Comparison of ENCODE assay signal across 1 cellular context in the genomic region with DNA sequence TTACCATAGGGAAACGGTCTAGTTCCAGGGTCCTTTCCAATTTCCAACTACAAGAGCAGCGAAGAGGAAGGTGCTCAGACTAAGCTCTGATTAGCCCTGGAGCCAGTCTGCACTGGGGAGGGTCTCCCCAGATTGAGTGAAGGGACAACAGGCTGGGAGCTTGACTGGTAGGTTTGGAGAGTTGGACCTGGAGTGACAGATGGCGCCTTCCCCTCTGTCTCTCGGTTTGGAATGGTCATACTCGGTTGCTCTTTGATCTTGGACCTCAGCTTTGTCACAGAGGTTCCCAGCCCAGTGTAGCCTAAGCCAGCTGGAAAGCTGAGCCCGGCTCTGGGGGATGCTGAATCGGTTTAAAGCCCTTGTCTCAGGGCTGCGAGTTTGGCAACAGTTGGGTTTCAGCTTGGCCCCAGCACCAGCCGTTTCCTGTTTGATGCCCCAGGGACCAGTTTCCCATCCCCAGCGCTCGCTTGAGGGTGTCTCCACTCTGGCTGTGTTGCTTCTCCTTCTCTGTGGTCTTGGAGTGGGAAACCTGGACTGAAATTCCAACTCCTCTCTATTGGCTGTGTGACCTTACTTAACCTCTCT.
TF ChIP-seq lines count a peak whose summit lies in the region.

No MANE protein-coding gene starts in this region.

TF ChIP-seq in GM12878, 131 proteins besides CTCF, POLR2A, EP300 and RAD21 (continued from another document and continues in another):
- TF ChIP-seq, protein P1, sequence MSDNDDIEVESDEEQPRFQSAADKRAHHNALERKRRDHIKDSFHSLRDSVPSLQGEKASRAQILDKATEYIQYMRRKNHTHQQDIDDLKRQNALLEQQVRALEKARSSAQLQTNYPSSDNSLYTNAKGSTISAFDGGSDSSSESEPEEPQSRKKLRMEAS (IDR thresholded peaks at IDR 0.05; ENCODE audit: low read depth, low read length): 0 out of 2 replicates have a peak, but pooled peaks have one; percentile 2
- TF ChIP-seq MTA3 (IDR thresholded peaks at IDR 0.05; ENCODE audit: borderline replicate concordance, low read length) (no peak), TARDBP (IDR thresholded peaks at IDR 0.05; ENCODE audit: borderline replicate concordance) (no peak), JUND (IDR thresholded peaks at IDR 0.05; ENCODE audit: low read depth, low read length) (no peak), CBFB (IDR thresholded peaks at IDR 0.05; ENCODE audit: low read depth) (no peak), EED (IDR thresholded peaks at IDR 0.05; ENCODE audit: low read depth) (peak; percentile 64), MYB (IDR thresholded peaks at IDR 0.05; ENCODE audit: borderline replicate concordance, low read depth, low read length) (no peak), GABPA (IDR thresholded peaks at IDR 0.05; ENCODE audit: low read depth) (no peak), LARP7 (IDR thresholded peaks at IDR 0.05) (peak; percentile 30; the same call in 1 of the 2 replicates), POU2F2 (IDR thresholded peaks at IDR 0.05; ENCODE audit: borderline replicate concordance, low read depth, low read length) (no peak), RAD51 (IDR thresholded peaks at IDR 0.05) (no peak), CBX3 (IDR thresholded peaks at IDR 0.05; ENCODE audit: borderline replicate concordance, low read depth) (no peak), CHD2 (IDR thresholded peaks at IDR 0.05; ENCODE audit: borderline replicate concordance, low read depth, low read length) (no peak), NFIC (IDR thresholded peaks at IDR 0.05; ENCODE audit: low read depth, low read length) (no peak), KLF5 (IDR thresholded peaks at IDR 0.05; ENCODE audit: partially characterized antibody) (no peak), ZZZ3 (IDR thresholded peaks at IDR 0.05; ENCODE audit: control insufficient read depth, insufficient read length, low read depth) (no peak), ZNF274 (IDR thresholded peaks at IDR 0.05; ENCODE audit: insufficient read depth, insufficient read length) (no peak), ESRRA (IDR thresholded peaks at IDR 0.05; ENCODE audit: low read length) (no peak), KAT2A (conservative IDR thresholded peaks at IDR 0.05; ENCODE audit: control insufficient read depth, low read depth, low read length) (no peak), EZH2 (IDR thresholded peaks at IDR 0.05; ENCODE audit: borderline replicate concordance, control insufficient read depth, low read depth, low read length) (no peak), MXI1 (IDR thresholded peaks at IDR 0.05; ENCODE audit: low read depth, low read length) (no peak), STAT1 (conservative IDR thresholded peaks at IDR 0.05) (no peak), HDGF (IDR thresholded peaks at IDR 0.05) (no peak), CHD4 (IDR thresholded peaks at IDR 0.05) (no peak), CHD1 (IDR thresholded peaks at IDR 0.05; ENCODE audit: low read depth, low read length) (no peak), ZNF622 (IDR thresholded peaks at IDR 0.05) (no peak), SPI1 (IDR thresholded peaks at IDR 0.05; ENCODE audit: borderline replicate concordance, insufficient read depth, low read depth, low read length) (no peak), ZNF207 (IDR thresholded peaks at IDR 0.05; ENCODE audit: borderline replicate concordance) (no peak), NR2F1 (conservative IDR thresholded peaks at IDR 0.05) (peak; percentile 42), KDM1A (IDR thresholded peaks at IDR 0.05; ENCODE audit: borderline replicate concordance) (no peak), RBBP5 (conservative IDR thresholded peaks at IDR 0.05) (no peak), BRCA1 (IDR thresholded peaks at IDR 0.05; ENCODE audit: low read depth, low read length) (no peak), MYC (IDR thresholded peaks at IDR 0.05; ENCODE audit: insufficient read depth, insufficient read length, insufficient replicate concordance, low read length, severe bottlenecking) (no peak), DPF2 (IDR thresholded peaks at IDR 0.05) (0 out of 2 replicates have a peak, but pooled peaks have one; percentile 46), IRF4 (IDR thresholded peaks at IDR 0.05; ENCODE audit: low read depth, low read length) (no peak)
- TF ChIP-seq, protein P2, sequence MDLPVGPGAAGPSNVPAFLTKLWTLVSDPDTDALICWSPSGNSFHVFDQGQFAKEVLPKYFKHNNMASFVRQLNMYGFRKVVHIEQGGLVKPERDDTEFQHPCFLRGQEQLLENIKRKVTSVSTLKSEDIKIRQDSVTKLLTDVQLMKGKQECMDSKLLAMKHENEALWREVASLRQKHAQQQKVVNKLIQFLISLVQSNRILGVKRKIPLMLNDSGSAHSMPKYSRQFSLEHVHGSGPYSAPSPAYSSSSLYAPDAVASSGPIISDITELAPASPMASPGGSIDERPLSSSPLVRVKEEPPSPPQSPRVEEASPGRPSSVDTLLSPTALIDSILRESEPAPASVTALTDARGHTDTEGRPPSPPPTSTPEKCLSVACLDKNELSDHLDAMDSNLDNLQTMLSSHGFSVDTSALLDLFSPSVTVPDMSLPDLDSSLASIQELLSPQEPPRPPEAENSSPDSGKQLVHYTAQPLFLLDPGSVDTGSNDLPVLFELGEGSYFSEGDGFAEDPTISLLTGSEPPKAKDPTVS (IDR thresholded peaks at IDR 0.05; ENCODE audit: low read depth, low read length): no peak
- TF ChIP-seq, protein P3, sequence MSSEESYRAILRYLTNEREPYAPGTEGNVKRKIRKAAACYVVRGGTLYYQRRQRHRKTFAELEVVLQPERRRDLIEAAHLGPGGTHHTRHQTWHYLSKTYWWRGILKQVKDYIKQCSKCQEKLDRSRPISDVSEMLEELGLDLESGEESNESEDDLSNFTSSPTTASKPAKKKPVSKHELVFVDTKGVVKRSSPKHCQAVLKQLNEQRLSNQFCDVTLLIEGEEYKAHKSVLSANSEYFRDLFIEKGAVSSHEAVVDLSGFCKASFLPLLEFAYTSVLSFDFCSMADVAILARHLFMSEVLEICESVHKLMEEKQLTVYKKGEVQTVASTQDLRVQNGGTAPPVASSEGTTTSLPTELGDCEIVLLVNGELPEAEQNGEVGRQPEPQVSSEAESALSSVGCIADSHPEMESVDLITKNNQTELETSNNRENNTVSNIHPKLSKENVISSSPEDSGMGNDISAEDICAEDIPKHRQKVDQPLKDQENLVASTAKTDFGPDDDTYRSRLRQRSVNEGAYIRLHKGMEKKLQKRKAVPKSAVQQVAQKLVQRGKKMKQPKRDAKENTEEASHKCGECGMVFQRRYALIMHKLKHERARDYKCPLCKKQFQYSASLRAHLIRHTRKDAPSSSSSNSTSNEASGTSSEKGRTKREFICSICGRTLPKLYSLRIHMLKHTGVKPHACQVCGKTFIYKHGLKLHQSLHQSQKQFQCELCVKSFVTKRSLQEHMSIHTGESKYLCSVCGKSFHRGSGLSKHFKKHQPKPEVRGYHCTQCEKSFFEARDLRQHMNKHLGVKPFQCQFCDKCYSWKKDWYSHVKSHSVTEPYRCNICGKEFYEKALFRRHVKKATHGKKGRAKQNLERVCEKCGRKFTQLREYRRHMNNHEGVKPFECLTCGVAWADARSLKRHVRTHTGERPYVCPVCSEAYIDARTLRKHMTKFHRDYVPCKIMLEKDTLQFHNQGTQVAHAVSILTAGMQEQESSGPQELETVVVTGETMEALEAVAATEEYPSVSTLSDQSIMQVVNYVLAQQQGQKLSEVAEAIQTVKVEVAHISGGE (CRISPR knock-in tag; IDR thresholded peaks at IDR 0.05): no peak
- TF ChIP-seq, protein P4, sequence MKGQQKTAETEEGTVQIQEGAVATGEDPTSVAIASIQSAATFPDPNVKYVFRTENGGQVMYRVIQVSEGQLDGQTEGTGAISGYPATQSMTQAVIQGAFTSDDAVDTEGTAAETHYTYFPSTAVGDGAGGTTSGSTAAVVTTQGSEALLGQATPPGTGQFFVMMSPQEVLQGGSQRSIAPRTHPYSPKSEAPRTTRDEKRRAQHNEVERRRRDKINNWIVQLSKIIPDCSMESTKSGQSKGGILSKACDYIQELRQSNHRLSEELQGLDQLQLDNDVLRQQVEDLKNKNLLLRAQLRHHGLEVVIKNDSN (IDR thresholded peaks at IDR 0.05; ENCODE audit: borderline replicate concordance, extremely low read length, insufficient read depth, low read depth, low read length): no peak
- TF ChIP-seq, protein P5, sequence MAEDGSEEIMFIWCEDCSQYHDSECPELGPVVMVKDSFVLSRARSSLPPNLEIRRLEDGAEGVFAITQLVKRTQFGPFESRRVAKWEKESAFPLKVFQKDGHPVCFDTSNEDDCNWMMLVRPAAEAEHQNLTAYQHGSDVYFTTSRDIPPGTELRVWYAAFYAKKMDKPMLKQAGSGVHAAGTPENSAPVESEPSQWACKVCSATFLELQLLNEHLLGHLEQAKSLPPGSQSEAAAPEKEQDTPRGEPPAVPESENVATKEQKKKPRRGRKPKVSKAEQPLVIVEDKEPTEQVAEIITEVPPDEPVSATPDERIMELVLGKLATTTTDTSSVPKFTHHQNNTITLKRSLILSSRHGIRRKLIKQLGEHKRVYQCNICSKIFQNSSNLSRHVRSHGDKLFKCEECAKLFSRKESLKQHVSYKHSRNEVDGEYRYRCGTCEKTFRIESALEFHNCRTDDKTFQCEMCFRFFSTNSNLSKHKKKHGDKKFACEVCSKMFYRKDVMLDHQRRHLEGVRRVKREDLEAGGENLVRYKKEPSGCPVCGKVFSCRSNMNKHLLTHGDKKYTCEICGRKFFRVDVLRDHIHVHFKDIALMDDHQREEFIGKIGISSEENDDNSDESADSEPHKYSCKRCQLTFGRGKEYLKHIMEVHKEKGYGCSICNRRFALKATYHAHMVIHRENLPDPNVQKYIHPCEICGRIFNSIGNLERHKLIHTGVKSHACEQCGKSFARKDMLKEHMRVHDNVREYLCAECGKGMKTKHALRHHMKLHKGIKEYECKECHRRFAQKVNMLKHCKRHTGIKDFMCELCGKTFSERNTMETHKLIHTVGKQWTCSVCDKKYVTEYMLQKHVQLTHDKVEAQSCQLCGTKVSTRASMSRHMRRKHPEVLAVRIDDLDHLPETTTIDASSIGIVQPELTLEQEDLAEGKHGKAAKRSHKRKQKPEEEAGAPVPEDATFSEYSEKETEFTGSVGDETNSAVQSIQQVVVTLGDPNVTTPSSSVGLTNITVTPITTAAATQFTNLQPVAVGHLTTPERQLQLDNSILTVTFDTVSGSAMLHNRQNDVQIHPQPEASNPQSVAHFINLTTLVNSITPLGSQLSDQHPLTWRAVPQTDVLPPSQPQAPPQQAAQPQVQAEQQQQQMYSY (CRISPR knock-in tag; IDR thresholded peaks at IDR 0.05): no peak
- TF ChIP-seq, protein P6, sequence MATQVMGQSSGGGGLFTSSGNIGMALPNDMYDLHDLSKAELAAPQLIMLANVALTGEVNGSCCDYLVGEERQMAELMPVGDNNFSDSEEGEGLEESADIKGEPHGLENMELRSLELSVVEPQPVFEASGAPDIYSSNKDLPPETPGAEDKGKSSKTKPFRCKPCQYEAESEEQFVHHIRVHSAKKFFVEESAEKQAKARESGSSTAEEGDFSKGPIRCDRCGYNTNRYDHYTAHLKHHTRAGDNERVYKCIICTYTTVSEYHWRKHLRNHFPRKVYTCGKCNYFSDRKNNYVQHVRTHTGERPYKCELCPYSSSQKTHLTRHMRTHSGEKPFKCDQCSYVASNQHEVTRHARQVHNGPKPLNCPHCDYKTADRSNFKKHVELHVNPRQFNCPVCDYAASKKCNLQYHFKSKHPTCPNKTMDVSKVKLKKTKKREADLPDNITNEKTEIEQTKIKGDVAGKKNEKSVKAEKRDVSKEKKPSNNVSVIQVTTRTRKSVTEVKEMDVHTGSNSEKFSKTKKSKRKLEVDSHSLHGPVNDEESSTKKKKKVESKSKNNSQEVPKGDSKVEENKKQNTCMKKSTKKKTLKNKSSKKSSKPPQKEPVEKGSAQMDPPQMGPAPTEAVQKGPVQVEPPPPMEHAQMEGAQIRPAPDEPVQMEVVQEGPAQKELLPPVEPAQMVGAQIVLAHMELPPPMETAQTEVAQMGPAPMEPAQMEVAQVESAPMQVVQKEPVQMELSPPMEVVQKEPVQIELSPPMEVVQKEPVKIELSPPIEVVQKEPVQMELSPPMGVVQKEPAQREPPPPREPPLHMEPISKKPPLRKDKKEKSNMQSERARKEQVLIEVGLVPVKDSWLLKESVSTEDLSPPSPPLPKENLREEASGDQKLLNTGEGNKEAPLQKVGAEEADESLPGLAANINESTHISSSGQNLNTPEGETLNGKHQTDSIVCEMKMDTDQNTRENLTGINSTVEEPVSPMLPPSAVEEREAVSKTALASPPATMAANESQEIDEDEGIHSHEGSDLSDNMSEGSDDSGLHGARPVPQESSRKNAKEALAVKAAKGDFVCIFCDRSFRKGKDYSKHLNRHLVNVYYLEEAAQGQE (IDR thresholded peaks at IDR 0.05; ENCODE audit: low read depth, low read length): no peak
- TF ChIP-seq, protein P7, sequence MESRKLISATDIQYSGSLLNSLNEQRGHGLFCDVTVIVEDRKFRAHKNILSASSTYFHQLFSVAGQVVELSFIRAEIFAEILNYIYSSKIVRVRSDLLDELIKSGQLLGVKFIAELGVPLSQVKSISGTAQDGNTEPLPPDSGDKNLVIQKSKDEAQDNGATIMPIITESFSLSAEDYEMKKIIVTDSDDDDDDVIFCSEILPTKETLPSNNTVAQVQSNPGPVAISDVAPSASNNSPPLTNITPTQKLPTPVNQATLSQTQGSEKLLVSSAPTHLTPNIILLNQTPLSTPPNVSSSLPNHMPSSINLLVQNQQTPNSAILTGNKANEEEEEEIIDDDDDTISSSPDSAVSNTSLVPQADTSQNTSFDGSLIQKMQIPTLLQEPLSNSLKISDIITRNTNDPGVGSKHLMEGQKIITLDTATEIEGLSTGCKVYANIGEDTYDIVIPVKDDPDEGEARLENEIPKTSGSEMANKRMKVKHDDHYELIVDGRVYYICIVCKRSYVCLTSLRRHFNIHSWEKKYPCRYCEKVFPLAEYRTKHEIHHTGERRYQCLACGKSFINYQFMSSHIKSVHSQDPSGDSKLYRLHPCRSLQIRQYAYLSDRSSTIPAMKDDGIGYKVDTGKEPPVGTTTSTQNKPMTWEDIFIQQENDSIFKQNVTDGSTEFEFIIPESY (IDR thresholded peaks at IDR 0.05): no peak
- TF ChIP-seq, protein P8, sequence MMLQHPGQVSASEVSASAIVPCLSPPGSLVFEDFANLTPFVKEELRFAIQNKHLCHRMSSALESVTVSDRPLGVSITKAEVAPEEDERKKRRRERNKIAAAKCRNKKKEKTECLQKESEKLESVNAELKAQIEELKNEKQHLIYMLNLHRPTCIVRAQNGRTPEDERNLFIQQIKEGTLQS (IDR thresholded peaks at IDR 0.05; ENCODE audit: borderline replicate concordance, extremely low read depth, low read depth, low read length): no peak
- TF ChIP-seq, protein P9, sequence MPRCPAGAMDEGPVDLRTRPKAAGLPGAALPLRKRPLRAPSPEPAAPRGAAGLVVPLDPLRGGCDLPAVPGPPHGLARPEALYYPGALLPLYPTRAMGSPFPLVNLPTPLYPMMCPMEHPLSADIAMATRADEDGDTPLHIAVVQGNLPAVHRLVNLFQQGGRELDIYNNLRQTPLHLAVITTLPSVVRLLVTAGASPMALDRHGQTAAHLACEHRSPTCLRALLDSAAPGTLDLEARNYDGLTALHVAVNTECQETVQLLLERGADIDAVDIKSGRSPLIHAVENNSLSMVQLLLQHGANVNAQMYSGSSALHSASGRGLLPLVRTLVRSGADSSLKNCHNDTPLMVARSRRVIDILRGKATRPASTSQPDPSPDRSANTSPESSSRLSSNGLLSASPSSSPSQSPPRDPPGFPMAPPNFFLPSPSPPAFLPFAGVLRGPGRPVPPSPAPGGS (IDR thresholded peaks at IDR 0.05; ENCODE audit: borderline replicate concordance, insufficient read depth, low read depth, low read length, poor library complexity, severe bottlenecking): no peak
